19 cellular contexts compared by ENCODE assay signal in the genomic region with DNA sequence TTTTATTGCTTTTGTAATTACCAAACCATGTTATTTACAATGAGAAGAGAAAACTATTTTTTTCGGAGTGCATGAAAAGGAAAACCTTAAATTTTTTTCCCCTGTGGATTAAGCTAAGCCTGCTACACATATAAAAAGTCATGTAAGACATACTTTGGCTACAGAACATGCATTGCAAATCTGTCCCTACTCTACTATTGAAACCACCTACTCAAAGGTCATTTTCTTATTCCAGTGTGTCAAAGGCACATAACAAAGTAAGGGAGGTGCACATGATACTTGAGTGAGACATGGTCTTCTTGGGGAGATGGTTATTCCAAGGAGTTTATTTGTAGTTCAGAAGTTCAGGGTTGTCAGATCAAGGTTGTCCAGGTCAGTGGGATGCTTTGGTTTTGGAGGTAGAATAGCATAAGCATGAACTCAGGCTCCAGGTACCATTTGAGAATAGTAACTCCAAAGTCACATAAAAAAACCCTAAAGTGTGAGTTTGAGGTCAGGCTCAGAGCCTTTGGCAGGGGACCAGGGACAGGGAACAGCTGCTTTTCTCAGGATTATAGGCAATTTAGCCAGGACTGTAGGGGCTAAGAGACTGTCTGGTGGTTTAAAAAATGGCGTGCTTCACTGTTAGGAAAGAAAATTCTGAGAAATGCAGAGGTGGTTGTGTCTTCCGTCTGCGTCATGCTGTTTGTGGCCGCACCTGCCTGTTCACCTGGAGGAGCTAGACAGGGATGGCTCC. TPM values are rescaled to one million over a fixed set of nuclear protein-coding genes. Genes with fewer than 3 reads are reported as not detected.
"Had no signal": no experiment of that assay in that cellular context is flagged by ENCODE, and none has a peak within 500 bp of the region (broad histone marks: within the 10 kb centered on the region; RNA-seq: fewer than 3 reads in every experiment).

No MANE protein-coding gene starts in this region.

- H3K36me3 ChIP-seq: left lung, neural progenitor cell, sigmoid colon, thyroid gland had no signal

- H2AFZ ChIP-seq: neural progenitor cell had no signal

- H3K27ac Mint-ChIP-seq: activated naive CD4-positive, alpha-beta T cell treated with anti-CD3 and anti-CD28 coated beads for 36 hours; activated T-helper 17 cell treated with anti-CD3 and anti-CD28 coated beads, Interleukin-2, amount 50 U/mL, for 72 hours; neural progenitor cell; T-cell had no signal

- H3K9me3 ChIP-seq: left lung, sigmoid colon, thyroid gland had no signal

- H3K4me2 ChIP-seq: neural progenitor cell had no signal

- H3K27me3 ChIP-seq: left lung, neural progenitor cell, sigmoid colon, thyroid gland had no signal

- H3K4me1 ChIP-seq: neural progenitor cell had no signal

- ATAC-seq: activated T-helper 17 cell treated with anti-CD3 and anti-CD28 coated beads, Interleukin-2, amount 50 U/mL, for 72 hours; left lung; T-cell had no signal

- H3K9ac ChIP-seq: neural progenitor cell had no signal

- H3K36me3 Mint-ChIP-seq: T-cell had no signal

- DNase-seq: activated CD4-positive, alpha-beta T cell treated with anti-CD3 and anti-CD28 coated beads for 1 hour; activated CD4-positive, alpha-beta T cell treated with anti-CD3 and anti-CD28 coated beads, Interleukin-2, amount 50 U/mL, for 48 hours; activated naive CD4-positive, alpha-beta T cell treated with anti-CD3 and anti-CD28 coated beads for 36 hours; islet precursor cell; left lung; sigmoid colon; stimulated activated CD4-positive, alpha-beta T cell treated with anti-CD3 and anti-CD28 coated beads, Interleukin-12 subunit alpha, Interleukin-12 subunit beta, amount 100 ng/mL, for 4 hours; stimulated activated CD4-positive, alpha-beta T cell treated with anti-CD3 and anti-CD28 coated beads, Interleukin-2, amount 100 ng/mL, for 24 hours; T-cell; T1000; thyroid gland had no signal

- H3K4me3 ChIP-seq: left lung, neural progenitor cell, sigmoid colon, thyroid gland had no signal

- H3K4me1 Mint-ChIP-seq: activated T-helper 17 cell treated with anti-CD3 and anti-CD28 coated beads, Interleukin-2, amount 50 U/mL, for 72 hours; T-cell had no signal

- H3K9me3 Mint-ChIP-seq: activated naive CD4-positive, alpha-beta T cell treated with anti-CD3 and anti-CD28 coated beads for 36 hours; activated T-helper 17 cell treated with anti-CD3 and anti-CD28 coated beads, Interleukin-2, amount 50 U/mL, for 72 hours; T-cell had no signal

- H3K4me3 Mint-ChIP-seq: activated naive CD4-positive, alpha-beta T cell treated with anti-CD3 and anti-CD28 coated beads for 36 hours; activated T-helper 17 cell treated with anti-CD3 and anti-CD28 coated beads, Interleukin-2, amount 50 U/mL, for 72 hours; neural progenitor cell; T-cell had no signal

- H3K27ac ChIP-seq: left lung, neural progenitor cell, sigmoid colon, thyroid gland had no signal

- FAIRE-seq: urothelium cell line had no signal

RNA-seq across cellular contexts. Expression of a gene that starts 18.7 kb away (rescaled TPM):
- total RNA-seq: activated naive CD4-positive, alpha-beta T cell treated with anti-CD3 and anti-CD28 coated beads for 36 hours; activated T-helper 17 cell treated with anti-CD3 and anti-CD28 coated beads, Interleukin-2, amount 50 U/mL, for 72 hours; astrocyte; dermis microvascular lymphatic vessel endothelial cell; epithelial cell of proximal tubule; left lung; mesenteric fat pad; osteocyte; sigmoid colon; T-cell; thyroid gland had no signal
- polyA plus RNA-seq: sigmoid colon had no signal
